8 cellular contexts compared by ENCODE assay signal in the genomic region with DNA sequence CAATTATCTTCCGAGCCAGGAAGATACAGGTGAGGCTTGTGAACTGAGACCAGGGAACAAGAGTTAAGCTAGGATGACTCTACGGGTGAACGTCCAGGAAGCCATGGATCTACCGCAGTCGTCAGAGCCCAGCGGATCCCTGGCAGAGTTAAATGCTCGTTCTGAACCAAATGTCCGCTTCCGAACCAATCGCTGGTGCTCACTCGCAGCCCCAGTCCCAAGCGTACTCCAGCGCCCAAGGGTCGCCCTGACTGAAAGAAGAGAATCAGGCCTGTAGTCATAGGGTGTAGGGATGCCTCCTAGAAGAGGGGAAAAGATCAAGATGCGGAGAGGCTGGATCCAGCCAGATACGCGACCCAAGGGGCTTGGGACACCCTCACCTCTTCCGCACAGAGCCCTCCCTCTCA. TPM values are rescaled to one million over a fixed set of nuclear protein-coding genes. Genes with fewer than 3 reads are reported as not detected.
DNase-seq lines count a peak whose midpoint lies in the region; ATAC-seq, FAIRE-seq and TF ChIP-seq lines count a peak whose summit lies in the region.

No MANE protein-coding gene starts in this region.

- H3K79me2 ChIP-seq in PC-3 (ENCODE audit: low read length) (peaks cover 52% of the 10 kb centered on the region), H1 (ENCODE audit: control insufficient read depth in 1 of 2, insufficient read depth in 2 of 2, low read length in 2 of 2) (peaks cover 10 to 35% of the 10 kb centered on the region in 2 experiments)

- H3K79me1 ChIP-seq in H1 (ENCODE audit: low read depth, low read length) (no peaks in the 10 kb centered on the region; the same call in 1 of the 2 replicates), neuronal stem cell (ENCODE audit: low read depth, low read length) (peaks cover 9% of the 10 kb centered on the region)

- no peak; a peak in 1 of 3 replicates for TF ChIP-seq POLR2A in H1 (IDR thresholded peaks at IDR 0.05; ENCODE audit: control extremely low read depth in 1 of 2, low read depth in 2 of 2, low read length in 2 of 2)

- H3K36me3 ChIP-seq in PC-3 (ENCODE audit: low read depth, low read length): peaks cover 25% of the 10 kb centered on the region
- H3K36me3 ChIP-seq in H1 (ENCODE audit: control insufficient read depth in 2 of 4, insufficient read depth in 4 of 4, low read length in 3 of 4): peaks cover 12 to 27% (median 20%) of the 10 kb centered on the region in 4 experiments; a peak in 7 of 8 replicates
- H3K36me3 ChIP-seq in neuronal stem cell (replicated peaks in 1 of 2; ENCODE audit: control insufficient read depth in 2 of 2, insufficient read depth in 2 of 2, low read length in 2 of 2): peaks cover 21 to 44% of the 10 kb centered on the region in 2 donors

- ATAC-seq in GM19467 (IDR thresholded peaks at IDR 0.05; ENCODE audit: unreplicated experiment) (peak; percentile 10), PC-3 (peak; percentile 14)

- BruUV-seq in PC-3 (replicated peaks; lab: Mats Ljungman, UMichigan): TSS peak; percentile 72

- H3K27ac ChIP-seq in PC-3 (ENCODE audit: low read length) (no peak overlapping the region; the same call in 1 of the 2 replicates), H1 (ENCODE audit: low read depth, low read length) (peak overlapping the region; percentile 61), neuronal stem cell (replicated peaks; ENCODE audit: low read length) (peak overlapping the region; percentile 51)

- H2BK20ac ChIP-seq in H1 (ENCODE audit: low read length): no peak overlapping the region

- H2BK12ac ChIP-seq in H1 (ENCODE audit: low read depth, low read length) (no peak overlapping the region), neuronal stem cell (ENCODE audit: low read length) (no peak overlapping the region)

- no peak overlapping the region for H2AK5ac ChIP-seq in H1 (ENCODE audit: low read depth, low read length)
- H2AK5ac ChIP-seq in neuronal stem cell (ENCODE audit: low read depth, low read length): no peak overlapping the region

- H2BK120ac ChIP-seq in H1 (replicated peaks; ENCODE audit: low read depth, low read length) (no peak overlapping the region), neuronal stem cell (ENCODE audit: low read depth, low read length) (no peak overlapping the region)

- H3K56ac ChIP-seq in H1 (replicated peaks; ENCODE audit: insufficient read length, low read depth, low read length): peak overlapping the region; percentile 67

- peak overlapping the region; percentile 88 for H3K4me2 ChIP-seq in PC-3 (ENCODE audit: low read length)
- peak overlapping the region; percentile 68 to 72 for H3K4me2 ChIP-seq in H1 (ENCODE audit: insufficient read depth in 1 of 2, low read depth in 2 of 2, low read length in 2 of 2)
- peak overlapping the region; percentile 70 for H3K4me2 ChIP-seq in neuronal stem cell (ENCODE audit: insufficient read depth, low read length, poor library complexity, severe bottlenecking)

- no peak overlapping the region for H3K4ac ChIP-seq in H1 (replicated peaks; ENCODE audit: insufficient read length, low read depth, low read length)
- no peak overlapping the region for H3K4ac ChIP-seq in neuronal stem cell (ENCODE audit: low read length)

- no peak for FAIRE-seq in H1 (lab: Jason Lieb, UNC)

- H3K14ac ChIP-seq in H1 (ENCODE audit: insufficient read length): no peak overlapping the region
- H3K14ac ChIP-seq in neuronal stem cell (ENCODE audit: low read length): no peak overlapping the region

- intact Hi-C loops in PC-3 (cut with micrococcal nuclease): loop anchor here (1.0 to 5.0 kb wide), 5 partner anchors 80 to 305 kb away; a partner anchor contains a TSS

- H3K4me1 ChIP-seq in PC-3 (ENCODE audit: insufficient read depth, low read length) (peaks cover 19% of the 10 kb centered on the region), H1 (replicated peaks in 1 of 4; ENCODE audit: control insufficient read depth in 3 of 4, insufficient read depth in 4 of 4, low read length in 3 of 4) (peaks cover 0 to 3% (median 1%) of the 10 kb centered on the region in 4 experiments; a peak in 3 of 7 replicates), neuronal stem cell (ENCODE audit: control insufficient read depth in 2 of 2, insufficient read depth in 1 of 2, low read depth in 1 of 2, low read length in 2 of 2) (peaks cover 2 to 6% of the 10 kb centered on the region in 2 donors)

- no peaks in the 10 kb centered on the region for H3K9me3 ChIP-seq in PC-3 (ENCODE audit: low read length)
- no peaks in the 10 kb centered on the region for H3K9me3 ChIP-seq in H1 (ENCODE audit: insufficient read depth in 2 of 2, low read depth in 1 of 2, low read length in 1 of 2)
- H3K9me3 ChIP-seq in neuronal stem cell (replicated peaks in 1 of 2; ENCODE audit: control insufficient read depth in 2 of 2, insufficient read depth in 1 of 2, low read depth in 1 of 2, low read length in 2 of 2): no peaks in the 10 kb centered on the region

- H4K20me1 ChIP-seq in PC-3 (ENCODE audit: low read length) (peaks cover 13% of the 10 kb centered on the region), H1 (replicated peaks in 1 of 2; ENCODE audit: control insufficient read depth in 1 of 2, insufficient read depth in 2 of 2, low read length in 2 of 2) (peaks cover 5 to 9% of the 10 kb centered on the region in 2 experiments)

- CTCF ChIA-PET in PC-3 (lab: Charles Lee) (no interaction called here), H1 (lab: Charles Lee; ENCODE audit: partially characterized antibody) (interaction anchor here (0.7 to 2.7 kb wide), 4 partner anchors 11 to 141 kb away, joined by 3 to 32 read pairs (median 4); no protein-coding TSS in a partner anchor)

- H3K4me3 ChIP-seq in PC-3 (ENCODE audit: low read length): peak overlapping the region; percentile 82
- peak overlapping the region; percentile 90 to 98 (median 92) for H3K4me3 ChIP-seq in H1 (ENCODE audit: extremely low read depth in 1 of 4, insufficient read depth in 2 of 4, low read depth in 3 of 4, low read length in 4 of 4)
- H3K4me3 ChIP-seq in neuronal stem cell (ENCODE audit: low read length in 2 of 2): peak overlapping the region; percentile 67 to 84

- 4% methylated on average over 18 of the region's 18 CpGs; no CpG with 5 or more reads in 1 of the 2 experiments for WGBS in H1 (ENCODE audit: extremely low coverage in 1 of 2, insufficient coverage in 1 of 2, insufficient read length in 1 of 2, insufficient replicate concordance in 2 of 2, low coverage in 1 of 2, low lambda C conversion rate in 2 of 2, missing lambda C conversion rate in 1 of 2), 2 experiments
- WGBS in neuronal stem cell (ENCODE audit: extremely low coverage in 2 of 2, insufficient read length in 2 of 2, insufficient replicate concordance in 1 of 2), 2 donors: no CpG with 5 or more reads among the region's 18 CpGs

- H4K91ac ChIP-seq in H1 (replicated peaks; ENCODE audit: insufficient read length, low read length): no peak overlapping the region
- no peak overlapping the region for H4K91ac ChIP-seq in neuronal stem cell (ENCODE audit: low read depth, low read length, poor library complexity)

- 0 out of 2 replicates have a peak, but pooled peaks cover 3% of the 10 kb centered on the region for H3K23me2 ChIP-seq in H1 (ENCODE audit: low read depth, low read length)

- H3K27me3 ChIP-seq in PC-3 (ENCODE audit: low read length): no peaks in the 10 kb centered on the region
- H3K27me3 ChIP-seq in H1 (replicated peaks in 1 of 4; ENCODE audit: control insufficient read depth in 3 of 4, extremely low read depth in 1 of 4, insufficient read depth in 3 of 4, low read length in 3 of 4): no peaks in the 10 kb centered on the region
- H3K27me3 ChIP-seq in neuronal stem cell (ENCODE audit: control insufficient read depth in 3 of 3, insufficient read depth in 3 of 3, low read depth in 1 of 3, low read length in 3 of 3): no peaks in the 10 kb centered on the region

- H3K23ac ChIP-seq in H1 (ENCODE audit: insufficient read length): no peak overlapping the region
- no peak overlapping the region for H3K23ac ChIP-seq in neuronal stem cell (ENCODE audit: low read depth, low read length, poor library complexity)

- DNase-seq in AG20443 (ENCODE audit: low spot score) (peak; percentile 44), PC-3 (no peak), H1 (ENCODE audit: low read depth in 1 of 2, low spot score in 2 of 2) (no peak), neuronal stem cell (ENCODE audit: low spot score) (no peak), OCI-M1 (lab: John Stamatoyannopoulos, UW) (no peak), glomerular visceral epithelial cell (ENCODE audit: extremely low spot score) (no peak), middle frontal gyrus (ENCODE audit: extremely low spot score, low spot score) (no peak)

- H4K5ac ChIP-seq in H1 (ENCODE audit: insufficient read length, low read depth, low read length): peak overlapping the region; percentile 18

- H3K18ac ChIP-seq in H1 (ENCODE audit: extremely low read depth, low read length) (peak overlapping the region; percentile 2; the same call in 1 of the 2 replicates), neuronal stem cell (ENCODE audit: low read length) (peak overlapping the region; percentile 31)

- TF ChIP-seq RAD21 in H1 (IDR thresholded peaks at IDR 0.05 in 1 of 2, conservative IDR thresholded peaks at IDR 0.05 in 1 of 2; ENCODE audit: low read depth in 2 of 2, low read length in 2 of 2): no peak

- peak overlapping the region; percentile 60; the same call in 1 of the 2 replicates for H4K8ac ChIP-seq in H1 (ENCODE audit: extremely low read depth, insufficient read depth, low read length)
- no peak overlapping the region for H4K8ac ChIP-seq in neuronal stem cell (ENCODE audit: low read depth, low read length)

- no peak for TF ChIP-seq EP300 in H1 (IDR thresholded peaks at IDR 0.05; ENCODE audit: borderline replicate concordance in 1 of 2, low read depth in 2 of 2, low read length in 2 of 2)

- H2BK5ac ChIP-seq in H1 (ENCODE audit: low read depth, low read length) (peak overlapping the region; percentile 37; the same call in 1 of the 2 replicates), neuronal stem cell (ENCODE audit: low read length) (no peak overlapping the region)

- H2BK15ac ChIP-seq in H1 (ENCODE audit: low read length): no peak overlapping the region
- H2BK15ac ChIP-seq in neuronal stem cell (ENCODE audit: low read length): no peak overlapping the region

- H3K9me2 ChIP-seq in PC-3 (replicated peaks; ENCODE audit: low read length): no peaks in the 10 kb centered on the region

- POLR2A ChIA-PET in PC-3 (lab: Charles Lee; ENCODE audit: unreplicated experiment): interaction anchor here (0.5 to 0.7 kb wide), 4 partner anchors 19 to 1072 kb away, joined by 3 to 5 read pairs (median 4); no protein-coding TSS in a partner anchor
- POLR2A ChIA-PET in H1 (lab: Charles Lee; ENCODE audit: partially characterized antibody): interaction anchor here (0.7 to 2.1 kb wide), 10 partner anchors 11 to 268 kb away, joined by 3 to 6 read pairs (median 4); a partner anchor contains a TSS

- H3K9ac ChIP-seq in PC-3 (ENCODE audit: low read length): peak overlapping the region; percentile 90
- H3K9ac ChIP-seq in H1 (replicated peaks in 1 of 4; ENCODE audit: extremely low read depth in 1 of 4, low read depth in 3 of 4, low read length in 3 of 4): peak overlapping the region; percentile 72 to 91 (median 74)
- H3K9ac ChIP-seq in neuronal stem cell (ENCODE audit: low read depth, low read length, poor library complexity): peak overlapping the region; percentile 22

- TF ChIP-seq CTCF in PC-3 (conservative IDR thresholded peaks at IDR 0.05; ENCODE audit: low read depth, low read length): no peak
- TF ChIP-seq CTCF in H1 (IDR thresholded peaks at IDR 0.05; ENCODE audit: control extremely low read depth in 1 of 3, insufficient read depth in 1 of 3, low read depth in 1 of 3, low read length in 3 of 3): no peak

- H3F3A ChIP-seq in PC-3 (ENCODE audit: low read length, unreplicated experiment): no peaks in the 10 kb centered on the region

- peak overlapping the region; percentile 73 for H2AFZ ChIP-seq in PC-3 (ENCODE audit: low read length)
- H2AFZ ChIP-seq in H1 (ENCODE audit: low read length): peak overlapping the region; percentile 84
- peak overlapping the region; percentile 88 for H2AFZ ChIP-seq in neuronal stem cell (ENCODE audit: low read length)

RNA-seq across cellular contexts. Expression of a gene that starts 0.3 kb away (rescaled TPM):
- 20.1 and 20.2 TPM in 2 replicates for total RNA-seq in PC-3 (2014; rRNA removed)
- total RNA-seq in H1 (2021; fragmentation: NEBNext Ultra II Directional; extraction: Animal tissue kit (Norgen Biotek cat#: 25700)): 16.3 and 19.6 TPM in 2 replicates
- polyA plus RNA-seq in H1 (2011; rRNA removed): 13.3 and 20.6 TPM in 2 replicates
- 19.3 TPM for polyA plus RNA-seq in H1 (2011; cell fraction: cytosol; rRNA removed)
- polyA plus RNA-seq in H1 (2011; cell fraction: nucleus; rRNA removed): 18.7 TPM
- 17.4 to 20.7 TPM (median 19.1 TPM) in 4 replicates for polyA plus RNA-seq in H1 (2012, experiment 1 of 2)
- 9.9 TPM for polyA plus RNA-seq in H1 (2012, experiment 2 of 2)
- polyA plus RNA-seq in H1 (2013, experiment 1 of 2): 15.7 TPM
- 16.0 TPM for polyA plus RNA-seq in H1 (2013, experiment 2 of 2)
- 32.6 and 40.1 TPM in 2 replicates for polyA minus RNA-seq in H1 (2011; rRNA and poly(A)+ RNA removed)
- polyA minus RNA-seq in H1 (2011; cell fraction: cytosol; rRNA and poly(A)+ RNA removed): 17.4 TPM
- 21.8 TPM for polyA minus RNA-seq in H1 (2011; cell fraction: nucleus; rRNA and poly(A)+ RNA removed)
- polyA plus RNA-seq in neuronal stem cell (2013, experiment 1 of 2): 20.4 TPM
- 18.0 TPM for polyA plus RNA-seq in neuronal stem cell (2013, experiment 2 of 2)

RNA-seq across cellular contexts. Expression of a gene that starts 0.8 kb away (rescaled TPM):
- total RNA-seq in PC-3 (2014; rRNA removed): 215 and 217 TPM in 2 replicates
- 215 and 221 TPM in 2 replicates for total RNA-seq in H1 (2021; fragmentation: NEBNext Ultra II Directional; extraction: Animal tissue kit (Norgen Biotek cat#: 25700))
- 155 and 174 TPM in 2 replicates for polyA plus RNA-seq in H1 (2011; rRNA removed)
- polyA plus RNA-seq in H1 (2011; cell fraction: cytosol; rRNA removed): 182 TPM
- 75.7 TPM for polyA plus RNA-seq in H1 (2011; cell fraction: nucleus; rRNA removed)
- polyA plus RNA-seq in H1 (2012, experiment 1 of 2): 151 to 229 TPM (median 174 TPM) in 4 replicates
- 72.6 TPM for polyA plus RNA-seq in H1 (2012, experiment 2 of 2)
- 98.4 TPM for polyA plus RNA-seq in H1 (2013, experiment 1 of 2)
- 101 TPM for polyA plus RNA-seq in H1 (2013, experiment 2 of 2)
- 125 and 142 TPM in 2 replicates for polyA minus RNA-seq in H1 (2011; rRNA and poly(A)+ RNA removed)
- polyA minus RNA-seq in H1 (2011; cell fraction: cytosol; rRNA and poly(A)+ RNA removed): 75.8 TPM
- polyA minus RNA-seq in H1 (2011; cell fraction: nucleus; rRNA and poly(A)+ RNA removed): 30.8 TPM
- 74.9 TPM for polyA plus RNA-seq in neuronal stem cell (2013, experiment 1 of 2)
- 74.9 TPM for polyA plus RNA-seq in neuronal stem cell (2013, experiment 2 of 2)

RNA-seq across cellular contexts. Expression of a gene that starts 33.8 kb away (rescaled TPM):
- total RNA-seq in PC-3 (2014; rRNA removed): 0.33 and 0.46 TPM in 2 replicates
- total RNA-seq in H1 (2021; fragmentation: NEBNext Ultra II Directional; extraction: Animal tissue kit (Norgen Biotek cat#: 25700)): 0.48 TPM in 1 of 2 replicates, not detected in the other
- polyA plus RNA-seq in H1 (2011; rRNA removed): 0.14 and 0.23 TPM in 2 replicates
- 0.08 TPM for polyA plus RNA-seq in H1 (2011; cell fraction: cytosol; rRNA removed)
- polyA plus RNA-seq in H1 (2011; cell fraction: nucleus; rRNA removed): 0.30 TPM
- 0.08 to 0.24 TPM (median 0.17 TPM) in 3 of 4 replicates, not detected in the other for polyA plus RNA-seq in H1 (2012, experiment 1 of 2)
- not detected for polyA plus RNA-seq in H1 (2012, experiment 2 of 2)
- 0.04 TPM for polyA plus RNA-seq in H1 (2013, experiment 1 of 2)
- polyA plus RNA-seq in H1 (2013, experiment 2 of 2): 0.06 TPM
- 0.12 and 0.22 TPM in 2 replicates for polyA minus RNA-seq in H1 (2011; rRNA and poly(A)+ RNA removed)
- not detected for polyA minus RNA-seq in H1 (2011; cell fraction: cytosol; rRNA and poly(A)+ RNA removed)
- 0.80 TPM for polyA minus RNA-seq in H1 (2011; cell fraction: nucleus; rRNA and poly(A)+ RNA removed)
- 0.13 TPM for polyA plus RNA-seq in neuronal stem cell (2013, experiment 1 of 2)
- polyA plus RNA-seq in neuronal stem cell (2013, experiment 2 of 2): 0.17 TPM

RNA-seq across cellular contexts. Expression of a gene that starts 41.5 kb away (rescaled TPM):
- total RNA-seq in PC-3 (2014; rRNA removed): 0.95 TPM in 1 of 2 replicates, not detected in the other
- 0.52 TPM in 2 replicates for total RNA-seq in H1 (2021; fragmentation: NEBNext Ultra II Directional; extraction: Animal tissue kit (Norgen Biotek cat#: 25700))
- polyA plus RNA-seq in H1 (2011; rRNA removed): 0.61 and 0.79 TPM in 2 replicates
- 0.32 TPM for polyA plus RNA-seq in H1 (2011; cell fraction: cytosol; rRNA removed)
- 1.1 TPM for polyA plus RNA-seq in H1 (2011; cell fraction: nucleus; rRNA removed)
- 0.39 to 0.76 TPM (median 0.54 TPM) in 4 replicates for polyA plus RNA-seq in H1 (2012, experiment 1 of 2)
- 0.39 TPM for polyA plus RNA-seq in H1 (2012, experiment 2 of 2)
- 0.77 TPM for polyA plus RNA-seq in H1 (2013, experiment 1 of 2)
- polyA plus RNA-seq in H1 (2013, experiment 2 of 2): 0.50 TPM
- polyA minus RNA-seq in H1 (2011; rRNA and poly(A)+ RNA removed): 0.16 and 0.73 TPM in 2 replicates
- not detected for polyA minus RNA-seq in H1 (2011; cell fraction: cytosol; rRNA and poly(A)+ RNA removed)
- polyA minus RNA-seq in H1 (2011; cell fraction: nucleus; rRNA and poly(A)+ RNA removed): 0.30 TPM
- polyA plus RNA-seq in neuronal stem cell (2013, experiment 1 of 2): 0.26 TPM
- polyA plus RNA-seq in neuronal stem cell (2013, experiment 2 of 2): 0.12 TPM

Comparison
In these comparisons a context has a peak if more than half of its experiments do, and no peak if none do; other contexts are left out.
1. H3K9ac ChIP-seq: peak in every context shown above with its lines; median percentile 90 in PC-3; 74 in H1; 22 in neuronal stem cell.